Comparison of ENCODE assay signal across 1 cellular context in the genomic region with DNA sequence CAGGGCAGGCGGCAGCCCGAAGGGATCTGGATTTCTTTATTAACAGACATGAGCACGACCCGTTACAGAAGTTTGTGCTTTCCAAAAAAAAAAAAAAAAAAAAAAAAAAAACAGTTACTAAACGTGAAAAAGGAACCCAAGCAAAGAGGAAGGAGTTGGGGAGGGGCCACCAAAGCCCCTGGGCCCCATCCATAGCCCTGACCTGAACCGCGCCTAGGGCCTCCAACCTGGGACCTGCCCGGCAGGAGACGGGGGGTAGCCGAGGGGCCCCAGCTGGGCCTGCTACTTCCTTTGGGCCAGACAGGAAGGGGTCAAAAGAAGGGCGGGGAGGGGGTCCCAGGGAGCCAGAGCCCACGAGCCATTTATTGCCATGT.
TF ChIP-seq lines count a peak whose summit lies in the region.

No MANE protein-coding gene starts in this region.

TF ChIP-seq in H1, 55 proteins besides CTCF, POLR2A, EP300 and RAD21:
- no peak for TF ChIP-seq CREB1 (IDR thresholded peaks at IDR 0.05)
- TF ChIP-seq BRCA1 (IDR thresholded peaks at IDR 0.05; ENCODE audit: low read depth, low read length), result no peak
- TF ChIP-seq BCL11A (IDR thresholded peaks at IDR 0.05; ENCODE audit: low read depth in 2 of 2, low read length in 2 of 2), result no peak
- TF ChIP-seq TCF12 (IDR thresholded peaks at IDR 0.05; ENCODE audit: low read depth, low read length), result no peak
- no peak for TF ChIP-seq CBX5 (IDR thresholded peaks at IDR 0.05; ENCODE audit: low read depth, low read length)
- TF ChIP-seq CTBP2 (IDR thresholded peaks at IDR 0.05; ENCODE audit: borderline replicate concordance, insufficient read depth, insufficient read length, low read length), result no peak
- TF ChIP-seq TBP (IDR thresholded peaks at IDR 0.05; ENCODE audit: low read depth, low read length), result no peak
- no peak for TF ChIP-seq PHF8 (conservative IDR thresholded peaks at IDR 0.05; ENCODE audit: low read depth, low read length)
- no peak for TF ChIP-seq SIX5 (IDR thresholded peaks at IDR 0.05; ENCODE audit: low read depth, low read length)
- TF ChIP-seq RXRA (IDR thresholded peaks at IDR 0.05; ENCODE audit: insufficient read depth, low read depth, low read length), result no peak
- no peak for TF ChIP-seq TAF1 (IDR thresholded peaks at IDR 0.05; ENCODE audit: low read depth, low read length)
- TF ChIP-seq MAFK (IDR thresholded peaks at IDR 0.05; ENCODE audit: low read depth, low read length), result no peak
- TF ChIP-seq RBBP5 (IDR thresholded peaks at IDR 0.05; ENCODE audit: borderline replicate concordance, low read depth, low read length), result no peak
